21 cellular contexts compared by ENCODE assay signal in genomic region chr2:54872783-54873182, GRCh38.
"Had no signal": no experiment of that assay in that cellular context is flagged by ENCODE, and none has a peak within 500 bp of the region (broad histone marks: within the 10 kb centered on the region; RNA-seq: fewer than 3 reads in every experiment).

No MANE protein-coding gene starts in this region.

- DNase-seq: activated CD4-positive, alpha-beta memory T cell treated with anti-CD3 and anti-CD28 coated beads, Interleukin-2, amount 10 ng/mL, durations not matched to agents 7 days and 5 days; activated CD4-positive, alpha-beta T cell treated with anti-CD3 and anti-CD28 coated beads for 36 hours; activated effector memory CD4-positive, alpha-beta T cell treated with anti-CD3 and anti-CD28 coated beads, Interleukin-2, amount 50 U/mL, for 16 hours; activated T-cell treated with anti-CD3 and anti-CD28 coated beads, Interleukin-2, amount 50 U/mL, for 48 hours; adrenal gland; dorsolateral prefrontal cortex; erythroblast; gastrocnemius medialis; heart right ventricle; islet precursor cell; left lung; mammary epithelial cell; occipital lobe; right cardiac atrium; upper lobe of left lung had no signal

- H3K4me1 ChIP-seq: adrenal gland, heart right ventricle, left lung, suprapubic skin, upper lobe of left lung had no signal

- ATAC-seq: activated CD4-positive, alpha-beta T cell treated with anti-CD3 and anti-CD28 coated beads for 36 hours; heart right ventricle; left lung; natural killer cell treated with Interleukin-12 subunit alpha and Interleukin-12 subunit beta and Interleukin-15 and Interleukin-18, amount 100 ng/mL, for 72 hours; right cardiac atrium had no signal

- H3K4me3 ChIP-seq: adrenal gland, cardiac muscle cell, dorsolateral prefrontal cortex, gastrocnemius medialis, heart right ventricle, left lung, smooth muscle cell, suprapubic skin, upper lobe of left lung had no signal

- H3K27me3 Mint-ChIP-seq: activated CD4-positive, alpha-beta T cell treated with anti-CD3 and anti-CD28 coated beads for 36 hours; activated naive CD4-positive, alpha-beta T cell treated with anti-CD3 and anti-CD28 coated beads, Interleukin-2, amount 50 U/mL, for 24 hours; natural killer cell treated with Interleukin-12 subunit alpha and Interleukin-12 subunit beta and Interleukin-15 and Interleukin-18, amount 100 ng/mL, for 72 hours; stimulated activated naive CD8-positive, alpha-beta T cell treated with anti-CD3 and anti-CD28 coated beads, Interleukin-15, Interleukin-2, amounts not matched to agents 100 ng/mL and 50 ng/mL, for 24 hours had no signal

- H3K9me3 Mint-ChIP-seq: activated CD4-positive, alpha-beta memory T cell treated with anti-CD3 and anti-CD28 coated beads, Interleukin-2, amount 10 ng/mL, durations not matched to agents 7 days and 5 days; activated naive CD4-positive, alpha-beta T cell treated with anti-CD3 and anti-CD28 coated beads, Interleukin-2, amount 50 U/mL, for 24 hours; natural killer cell treated with Interleukin-12 subunit alpha and Interleukin-12 subunit beta and Interleukin-15 and Interleukin-18, amount 100 ng/mL, for 72 hours; stimulated activated naive CD8-positive, alpha-beta T cell treated with anti-CD3 and anti-CD28 coated beads, Interleukin-15, Interleukin-2, amounts not matched to agents 100 ng/mL and 50 ng/mL, for 24 hours had no signal

- H3K36me3 ChIP-seq: adrenal gland, cardiac muscle cell, gastrocnemius medialis, heart right ventricle, left lung, suprapubic skin, upper lobe of left lung had no signal

- H3K36me3 Mint-ChIP-seq: activated naive CD4-positive, alpha-beta T cell treated with anti-CD3 and anti-CD28 coated beads, Interleukin-2, amount 50 U/mL, for 24 hours; natural killer cell treated with Interleukin-12 subunit alpha and Interleukin-12 subunit beta and Interleukin-15 and Interleukin-18, amount 100 ng/mL, for 72 hours had no signal

- H3K4me3 Mint-ChIP-seq: activated CD4-positive, alpha-beta memory T cell treated with anti-CD3 and anti-CD28 coated beads, Interleukin-2, amount 10 ng/mL, durations not matched to agents 7 days and 5 days; activated CD4-positive, alpha-beta T cell treated with anti-CD3 and anti-CD28 coated beads for 36 hours; activated naive CD4-positive, alpha-beta T cell treated with anti-CD3 and anti-CD28 coated beads, Interleukin-2, amount 50 U/mL, for 24 hours; natural killer cell treated with Interleukin-12 subunit alpha and Interleukin-12 subunit beta and Interleukin-15 and Interleukin-18, amount 100 ng/mL, for 72 hours; stimulated activated naive CD8-positive, alpha-beta T cell treated with anti-CD3 and anti-CD28 coated beads, Interleukin-15, Interleukin-2, amounts not matched to agents 100 ng/mL and 50 ng/mL, for 24 hours had no signal

- H3K27me3 ChIP-seq: adrenal gland, cardiac muscle cell, dorsolateral prefrontal cortex, gastrocnemius medialis, heart right ventricle, left lung, suprapubic skin, upper lobe of left lung had no signal

- H3K27ac Mint-ChIP-seq: activated CD4-positive, alpha-beta memory T cell treated with anti-CD3 and anti-CD28 coated beads, Interleukin-2, amount 10 ng/mL, durations not matched to agents 7 days and 5 days; activated CD4-positive, alpha-beta T cell treated with anti-CD3 and anti-CD28 coated beads for 36 hours; activated naive CD4-positive, alpha-beta T cell treated with anti-CD3 and anti-CD28 coated beads, Interleukin-2, amount 50 U/mL, for 24 hours; natural killer cell treated with Interleukin-12 subunit alpha and Interleukin-12 subunit beta and Interleukin-15 and Interleukin-18, amount 100 ng/mL, for 72 hours; stimulated activated naive CD8-positive, alpha-beta T cell treated with anti-CD3 and anti-CD28 coated beads, Interleukin-15, Interleukin-2, amounts not matched to agents 100 ng/mL and 50 ng/mL, for 24 hours had no signal

- H3K9me3 ChIP-seq: adrenal gland, gastrocnemius medialis, heart right ventricle, left lung, suprapubic skin, upper lobe of left lung had no signal

- H3K4me1 Mint-ChIP-seq: activated CD4-positive, alpha-beta memory T cell treated with anti-CD3 and anti-CD28 coated beads, Interleukin-2, amount 10 ng/mL, durations not matched to agents 7 days and 5 days; activated CD4-positive, alpha-beta T cell treated with anti-CD3 and anti-CD28 coated beads for 36 hours had no signal
